Comparison of ENCODE assay signal across 8 cellular contexts in genomic region chr3:179321585-179322322, GRCh38. TPM values are rescaled to one million over a fixed set of nuclear protein-coding genes. Genes with fewer than 3 reads are reported as not detected.
A peak's percentile ranks its signal among the peaks of the same experiment; 100 is the strongest.
DNase-seq lines count a peak whose midpoint lies in the region; ATAC-seq and FAIRE-seq lines count a peak whose summit lies in the region.

No MANE protein-coding gene starts in this region.

- peak overlapping the region; percentile 79 for H3K4me3 Mint-ChIP-seq in activated CD8-positive, alpha-beta T cell treated with anti-CD3 and anti-CD28 coated beads, Interleukin-2, amount 10 ng/mL, durations not matched to agents 7 days and 5 days

- POLR2A ChIA-PET in activated CD8-positive, alpha-beta T cell treated with anti-CD3 and anti-CD28 coated beads, Interleukin-2, amount 10 ng/mL, durations not matched to agents 7 days and 5 days (lab: Charles Lee), result interaction anchor here (0.6 to 2.0 kb wide), 3 partner anchors 173 to 283 kb away, joined by 3 to 9 read pairs (median 3); partner anchors contain the start of genes MRPL47 and NDUFB5

- peaks cover 14% of the 10 kb centered on the region for H3K36me3 Mint-ChIP-seq in activated CD8-positive, alpha-beta T cell treated with anti-CD3 and anti-CD28 coated beads, Interleukin-2, amount 10 ng/mL, durations not matched to agents 7 days and 5 days (ENCODE audit: low read depth)

- FAIRE-seq in A204.1 (lab: Jason Lieb, UNC), result peak; percentile 80

- no peak for ATAC-seq in activated CD8-positive, alpha-beta T cell treated with anti-CD3 and anti-CD28 coated beads, Interleukin-2, amount 10 ng/mL, durations not matched to agents 7 days and 5 days
- no peak for ATAC-seq in HG02798 (IDR thresholded peaks at IDR 0.05; ENCODE audit: poor library complexity, unreplicated experiment)

- peaks cover 33% of the 10 kb centered on the region for H3K4me1 Mint-ChIP-seq in activated CD8-positive, alpha-beta T cell treated with anti-CD3 and anti-CD28 coated beads, Interleukin-2, amount 10 ng/mL, durations not matched to agents 7 days and 5 days (ENCODE audit: low read depth)

- H3K27ac Mint-ChIP-seq in activated CD8-positive, alpha-beta T cell treated with anti-CD3 and anti-CD28 coated beads, Interleukin-2, amount 10 ng/mL, durations not matched to agents 7 days and 5 days, result peak overlapping the region; percentile 76

- H3K9me3 Mint-ChIP-seq in activated CD8-positive, alpha-beta T cell treated with anti-CD3 and anti-CD28 coated beads, Interleukin-2, amount 10 ng/mL, durations not matched to agents 7 days and 5 days (ENCODE audit: insufficient read depth), result no peaks in the 10 kb centered on the region

- peak; percentile 21 for DNase-seq in ELF-1 (ENCODE audit: low read depth, low spot score)
- peak; percentile 6 to 37 for DNase-seq in NCI-H1930 (lab: John Stamatoyannopoulos, UW)
- DNase-seq in activated CD8-positive, alpha-beta T cell treated with anti-CD3 and anti-CD28 coated beads, Interleukin-2, amount 10 ng/mL, durations not matched to agents 7 days and 5 days, result peak; percentile 41
- peak in 38 of 42 donors; percentile 19 to 78 (median 52) for DNase-seq in head of caudate nucleus
- no peak for DNase-seq in skeletal muscle cell (ENCODE audit: low read depth)
- no peak for DNase-seq in NCI-H226

- CTCF ChIA-PET in activated CD8-positive, alpha-beta T cell treated with anti-CD3 and anti-CD28 coated beads, Interleukin-2, amount 10 ng/mL, durations not matched to agents 7 days and 5 days (lab: Charles Lee), result interaction anchor here (0.7 to 5.0 kb wide), 30 partner anchors 10 to 889 kb away, joined by 3 to 39 read pairs (median 4); partner anchors contain the start of genes ACTL6A, MFN1, PIK3CA and ZMAT3

- H3K27me3 Mint-ChIP-seq in activated CD8-positive, alpha-beta T cell treated with anti-CD3 and anti-CD28 coated beads, Interleukin-2, amount 10 ng/mL, durations not matched to agents 7 days and 5 days (ENCODE audit: low read depth), result peaks cover 2% of the 10 kb centered on the region

- peak overlapping the region; percentile 94 for H3K4me3 ChIP-seq in skeletal muscle cell (ENCODE audit: low read depth, low read length)

- intact Hi-C loops in head of caudate nucleus (cut with DNase I), result loop anchor here (2.0 to 10.0 kb wide), 3 partner anchors 173 to 251 kb away; partner anchors contain the start of genes ACTL6A, PIK3CA and ZMAT3

RNA-seq across cellular contexts. Expression of gene ZNF639, which starts 1.1 kb away (rescaled TPM):
- 10 to 100 TPM; 36.3 to 40.6 TPM for total RNA-seq in activated CD8-positive, alpha-beta T cell treated with anti-CD3 and anti-CD28 coated beads, Interleukin-2, amount 10 ng/mL, durations not matched to agents 7 days and 5 days

RNA-seq across cellular contexts. Expression of gene MFN1, which starts 25.8 kb away (rescaled TPM):
- 10 to 100 TPM; 25.5 to 30.4 TPM for total RNA-seq in activated CD8-positive, alpha-beta T cell treated with anti-CD3 and anti-CD28 coated beads, Interleukin-2, amount 10 ng/mL, durations not matched to agents 7 days and 5 days

Comparison
In these comparisons a context has a peak if more than half of its experiments do, and no peak if none do; other contexts are left out.
1. DNase-seq: peak in ELF-1 (single experiment), NCI-H1930 (2 of 2), activated CD8-positive, alpha-beta T cell treated with anti-CD3 and anti-CD28 coated beads, Interleukin-2, amount 10 ng/mL, durations not matched to agents 7 days and 5 days (single experiment) and head of caudate nucleus (38 of 42); none in skeletal muscle cell (single experiment) and NCI-H226 (single experiment).